ENCODE assay signal across 10 cellular contexts in genomic region chrX:72297953-72298730, GRCh38. TPM values are rescaled to one million over a fixed set of nuclear protein-coding genes. Genes with fewer than 3 reads are reported as not detected.
DNase-seq lines count a peak whose midpoint lies in the region; ATAC-seq lines count a peak whose summit lies in the region.
"Had no signal": no experiment of that assay in that cellular context is flagged by ENCODE, and none has a peak within 500 bp of the region (broad histone marks: within the 10 kb centered on the region; RNA-seq: fewer than 3 reads in every experiment).

No MANE protein-coding gene starts in this region.

- no peak overlapping the region for H2AK5ac ChIP-seq in mesendoderm (ENCODE audit: low read length)

- H3K79me1 ChIP-seq in mesendoderm (ENCODE audit: low read length) = no peaks in the 10 kb centered on the region

- no peak overlapping the region for H3K4me3 ChIP-seq in mesendoderm (ENCODE audit: low read length)
- H3K4me3 ChIP-seq: thoracic aorta had no signal

- H3K79me2 ChIP-seq in mesendoderm (ENCODE audit: control insufficient read depth, insufficient read depth, low read length) = no peaks in the 10 kb centered on the region

- H4K8ac ChIP-seq in mesendoderm (ENCODE audit: low read depth, low read length) = no peak overlapping the region

- H3K4me1 Mint-ChIP-seq in activated T-helper 17 cell treated with anti-CD3 and anti-CD28 coated beads, Interleukin-2, amount 50 U/mL, for 72 hours = no peaks in the 10 kb centered on the region

- H2BK15ac ChIP-seq in mesendoderm (replicated peaks; ENCODE audit: low read depth) = no peak overlapping the region

- peaks cover 37% of the 10 kb centered on the region for H3K27me3 Mint-ChIP-seq in activated T-helper 17 cell treated with anti-CD3 and anti-CD28 coated beads, Interleukin-2, amount 50 U/mL, for 72 hours

- H3K4me3 Mint-ChIP-seq in activated T-helper 17 cell treated with anti-CD3 and anti-CD28 coated beads, Interleukin-2, amount 50 U/mL, for 72 hours = no peak overlapping the region

- H3K27ac ChIP-seq in mesendoderm (ENCODE audit: low read depth, low read length) = no peak overlapping the region
- H3K27ac ChIP-seq: thoracic aorta had no signal

- H3K23ac ChIP-seq in mesendoderm (ENCODE audit: low read length) = no peak overlapping the region

- H4K5ac ChIP-seq in mesendoderm (ENCODE audit: low read length) = no peak overlapping the region

- H3K9me3 Mint-ChIP-seq in activated T-helper 17 cell treated with anti-CD3 and anti-CD28 coated beads, Interleukin-2, amount 50 U/mL, for 72 hours = no peaks in the 10 kb centered on the region

- DNase-seq in DMS53 (lab: John Stamatoyannopoulos, UW) (peak; percentile 51), DMS53 treated with DMSO at 0.1 percent for 48 hours (lab: John Stamatoyannopoulos, UW; ENCODE audit: unreplicated experiment) (no peak), mesendoderm (peak; percentile 79)
- DNase-seq in stimulated activated CD4-positive, alpha-beta T cell treated with anti-CD3 and anti-CD28 coated beads, Interleukin-4, amount 100 ng/mL, for 1 hour = no peak
- DNase-seq: NCI-H2171 treated with DMSO at 0.1 percent for 48 hours had no signal

- H3K18ac ChIP-seq in mesendoderm (ENCODE audit: low read length) = no peak overlapping the region

- ATAC-seq in HG02798 (IDR thresholded peaks at IDR 0.05; ENCODE audit: poor library complexity, unreplicated experiment) (peak; percentile 60), HG03354 (IDR thresholded peaks at IDR 0.05; ENCODE audit: poor library complexity, severe bottlenecking, unreplicated experiment) (no peak), GM19467 (IDR thresholded peaks at IDR 0.05; ENCODE audit: unreplicated experiment) (no peak)
- ATAC-seq in activated T-helper 17 cell treated with anti-CD3 and anti-CD28 coated beads, Interleukin-2, amount 50 U/mL, for 72 hours (replicated peaks) = peak; percentile 65

- no peak overlapping the region for H2BK5ac ChIP-seq in mesendoderm (ENCODE audit: low read length)

- no peak overlapping the region for H2BK120ac ChIP-seq in mesendoderm (ENCODE audit: low read depth, low read length)

- H3K36me3 ChIP-seq in mesendoderm (ENCODE audit: control insufficient read depth, insufficient read depth, low read length) = no peaks in the 10 kb centered on the region
- H3K36me3 ChIP-seq: thoracic aorta had no signal

- no peak overlapping the region for H3K56ac ChIP-seq in mesendoderm (ENCODE audit: low read length)

- H3K4me1 ChIP-seq in mesendoderm (ENCODE audit: control insufficient read depth, low read depth, low read length) = no peaks in the 10 kb centered on the region

- no CpG with 5 or more reads among the region's 4 CpGs for WGBS in mesendoderm (ENCODE audit: extremely low coverage, insufficient coverage, low lambda C conversion rate)

- H3K27me3 ChIP-seq in mesendoderm (ENCODE audit: insufficient read depth, low read length, poor library complexity) = no peaks in the 10 kb centered on the region

- no peaks in the 10 kb centered on the region for H3K36me3 Mint-ChIP-seq in activated T-helper 17 cell treated with anti-CD3 and anti-CD28 coated beads, Interleukin-2, amount 50 U/mL, for 72 hours (ENCODE audit: low read depth)

- no peak overlapping the region for H3K4me2 ChIP-seq in mesendoderm (ENCODE audit: low read length)

- no peak overlapping the region for H3K9ac ChIP-seq in mesendoderm (ENCODE audit: low read length)

- no peak overlapping the region for H3K27ac Mint-ChIP-seq in activated T-helper 17 cell treated with anti-CD3 and anti-CD28 coated beads, Interleukin-2, amount 50 U/mL, for 72 hours

- no peak overlapping the region for H3K4ac ChIP-seq in mesendoderm (ENCODE audit: low read depth, low read length)

RNA-seq across cellular contexts. Expression of gene CITED1, which starts 7.6 kb away (rescaled TPM):
- total RNA-seq in activated T-helper 17 cell treated with anti-CD3 and anti-CD28 coated beads, Interleukin-2, amount 50 U/mL, for 72 hours = not detected
- 0.81 TPM for polyA plus RNA-seq in mesendoderm (2013, experiment 1 of 2)
- 0.85 TPM for polyA plus RNA-seq in mesendoderm (2013, experiment 2 of 2)

RNA-seq across cellular contexts. Expression of gene RPS4X, which starts 21.1 kb away (rescaled TPM):
- 1,000 to 10,000 TPM; 1,150 to 1,442 TPM for total RNA-seq in activated T-helper 17 cell treated with anti-CD3 and anti-CD28 coated beads, Interleukin-2, amount 50 U/mL, for 72 hours
- polyA plus RNA-seq in mesendoderm (2013, experiment 1 of 2) = 1,170 TPM
- polyA plus RNA-seq in mesendoderm (2013, experiment 2 of 2) = 1,172 TPM

RNA-seq across cellular contexts. Expression of gene ERCC6L, which starts 59.3 kb away (rescaled TPM):
- total RNA-seq in activated T-helper 17 cell treated with anti-CD3 and anti-CD28 coated beads, Interleukin-2, amount 50 U/mL, for 72 hours = 10 to 100 TPM; 13.2 to 16.1 TPM
- polyA plus RNA-seq in mesendoderm (2013, experiment 1 of 2) = 12.4 TPM
- polyA plus RNA-seq in mesendoderm (2013, experiment 2 of 2) = 12.4 TPM

Comparison
In these comparisons a context has a peak if more than half of its experiments do, and no peak if none do; other contexts are left out.
1. DNase-seq: peak in DMS53 (single experiment) and mesendoderm (single experiment); none in DMS53 treated with DMSO at 0.1 percent for 48 hours (single experiment) and stimulated activated CD4-positive, alpha-beta T cell treated with anti-CD3 and anti-CD28 coated beads, Interleukin-4, amount 100 ng/mL, for 1 hour (single experiment).
2. ATAC-seq: peak in HG02798 (single experiment) and activated T-helper 17 cell treated with anti-CD3 and anti-CD28 coated beads, Interleukin-2, amount 50 U/mL, for 72 hours (single experiment); none in HG03354 (single experiment) and GM19467 (single experiment).